17 cellular contexts compared by ENCODE assay signal in the genomic region with DNA sequence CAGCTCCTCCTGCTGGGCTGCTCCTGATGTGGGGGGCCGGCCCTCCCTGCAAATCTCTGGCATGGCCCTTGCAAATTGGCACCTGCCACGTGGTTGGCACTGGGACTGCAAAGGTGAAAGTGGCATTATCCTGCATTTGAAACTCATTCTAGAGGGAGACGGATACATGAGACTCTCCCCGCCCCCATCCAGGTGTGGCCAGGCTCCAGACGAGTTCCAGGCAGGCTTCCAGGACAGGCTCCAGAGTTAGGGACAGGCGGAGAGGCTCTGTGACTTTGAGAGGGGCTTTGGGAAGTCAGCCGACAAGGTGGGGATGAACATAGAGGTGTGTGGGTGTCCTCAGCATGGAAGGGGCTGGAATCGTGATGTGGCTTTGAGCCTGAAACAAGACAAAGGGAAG.
"Had no signal": no experiment of that assay in that cellular context is flagged by ENCODE, and none has a peak within 500 bp of the region (broad histone marks: within the 10 kb centered on the region; RNA-seq: fewer than 3 reads in every experiment).

No MANE protein-coding gene starts in this region.

- H3K4me1 ChIP-seq: heart right ventricle, tibial artery had no signal

- DNase-seq: activated CD4-positive, alpha-beta T cell treated with anti-CD3 and anti-CD28 coated beads for 4 hours; activated CD8-positive, alpha-beta T cell treated with anti-CD3 and anti-CD28 coated beads for 36 hours; activated effector memory CD4-positive, alpha-beta T cell treated with anti-CD3 and anti-CD28 coated beads, Interleukin-2, amount 50 U/mL, for 16 hours; activated naive CD8-positive, alpha-beta T cell treated with anti-CD3 and anti-CD28 coated beads, Interleukin-2, amount 10 ng/mL, durations not matched to agents 7 days and 5 days; activated T-cell treated with anti-CD3 and anti-CD28 coated beads, Interleukin-2, amount 50 U/mL, for 4 hours; cerebellar nuclear complex; effector memory CD8-positive, alpha-beta T cell; heart right ventricle; naive B cell; posterior cingulate gyrus; retina; T-helper 2 cell; tibial artery had no signal

- H3K9me3 Mint-ChIP-seq: activated T-cell treated with anti-CD3 and anti-CD28 coated beads, Interleukin-2, amount 50 U/mL, for 4 hours; dendritic cell treated with granulocyte-macrophage colony-stimulating factor and Interleukin-4, amounts not matched to agents 40 ng/mL and 50 ng/mL, for 4 days had no signal

- H3K9me3 ChIP-seq: tibial artery had no signal

- H3K4me1 Mint-ChIP-seq: naive B cell; stimulated activated memory B cell treated with anti-CD40 and anti-IgM and Interleukin-4, amounts not matched to agents 10 μg/mL and 1 μg/mL and 100 μg/mL, for 72 hours had no signal

- H3K4me3 ChIP-seq: heart right ventricle, tibial artery had no signal

- ATAC-seq: activated CD8-positive, alpha-beta T cell treated with anti-CD3 and anti-CD28 coated beads for 36 hours; activated T-cell treated with anti-CD3 and anti-CD28 coated beads, Interleukin-2, amount 50 U/mL, for 4 hours; effector memory CD8-positive, alpha-beta T cell; heart right ventricle; left lobe of liver; stimulated activated memory B cell treated with anti-CD40 and anti-IgM and Interleukin-4, amounts not matched to agents 10 μg/mL and 1 μg/mL and 100 μg/mL, for 72 hours had no signal

- H3K27ac Mint-ChIP-seq: activated CD8-positive, alpha-beta T cell treated with anti-CD3 and anti-CD28 coated beads for 36 hours; activated naive CD8-positive, alpha-beta T cell treated with anti-CD3 and anti-CD28 coated beads, Interleukin-2, amount 10 ng/mL, durations not matched to agents 7 days and 5 days; dendritic cell treated with granulocyte-macrophage colony-stimulating factor and Interleukin-4, amounts not matched to agents 40 ng/mL and 50 ng/mL, for 4 days; naive B cell; stimulated activated memory B cell treated with anti-CD40 and anti-IgM and Interleukin-4, amounts not matched to agents 10 μg/mL and 1 μg/mL and 100 μg/mL, for 72 hours had no signal

- H3K27me3 Mint-ChIP-seq: activated CD8-positive, alpha-beta T cell treated with anti-CD3 and anti-CD28 coated beads for 36 hours; activated naive CD8-positive, alpha-beta T cell treated with anti-CD3 and anti-CD28 coated beads, Interleukin-2, amount 10 ng/mL, durations not matched to agents 7 days and 5 days; dendritic cell treated with granulocyte-macrophage colony-stimulating factor and Interleukin-4, amounts not matched to agents 40 ng/mL and 50 ng/mL, for 4 days had no signal

- H3K4me3 Mint-ChIP-seq: activated CD8-positive, alpha-beta T cell treated with anti-CD3 and anti-CD28 coated beads for 36 hours; activated naive CD8-positive, alpha-beta T cell treated with anti-CD3 and anti-CD28 coated beads, Interleukin-2, amount 10 ng/mL, durations not matched to agents 7 days and 5 days; activated T-cell treated with anti-CD3 and anti-CD28 coated beads, Interleukin-2, amount 50 U/mL, for 4 hours; dendritic cell treated with granulocyte-macrophage colony-stimulating factor and Interleukin-4, amounts not matched to agents 40 ng/mL and 50 ng/mL, for 4 days; effector memory CD8-positive, alpha-beta T cell; naive B cell; stimulated activated memory B cell treated with anti-CD40 and anti-IgM and Interleukin-4, amounts not matched to agents 10 μg/mL and 1 μg/mL and 100 μg/mL, for 72 hours had no signal

- H3K36me3 Mint-ChIP-seq: naive B cell; stimulated activated memory B cell treated with anti-CD40 and anti-IgM and Interleukin-4, amounts not matched to agents 10 μg/mL and 1 μg/mL and 100 μg/mL, for 72 hours had no signal

- H3K27me3 ChIP-seq: tibial artery had no signal

- H3K27ac ChIP-seq: epithelial cell of prostate, heart right ventricle, tibial artery had no signal

- H3K36me3 ChIP-seq: heart right ventricle, tibial artery had no signal
